9 cellular contexts compared by ENCODE assay signal in genomic region chr10:80492875-80493413, GRCh38. TPM values are rescaled to one million over a fixed set of nuclear protein-coding genes. Genes with fewer than 3 reads are reported as not detected.
DNase-seq lines count a peak whose midpoint lies in the region; ATAC-seq and TF ChIP-seq lines count a peak whose summit lies in the region.
"Had no signal": no experiment of that assay in that cellular context is flagged by ENCODE, and none has a peak within 500 bp of the region (broad histone marks: within the 10 kb centered on the region; RNA-seq: fewer than 3 reads in every experiment).

No MANE protein-coding gene starts in this region.

- no peak overlapping the region for H2AFZ ChIP-seq in smooth muscle cell (ENCODE audit: low read depth)

- peaks cover 25% of the 10 kb centered on the region for H4K20me1 ChIP-seq in smooth muscle cell (ENCODE audit: low read depth)

- ATAC-seq in activated CD4-positive, alpha-beta T cell treated with anti-CD3 and anti-CD28 coated beads for 36 hours = no peak
- ATAC-seq in HG02763 (IDR thresholded peaks at IDR 0.05; ENCODE audit: unreplicated experiment) (peak; percentile 34), psoas muscle (no peak)
- ATAC-seq in activated CD8-positive, alpha-beta T cell treated with anti-CD3 and anti-CD28 coated beads for 36 hours = no peak

- no peak for DNase-seq in activated CD4-positive, alpha-beta T cell treated with anti-CD3 and anti-CD28 coated beads for 36 hours
- DNase-seq in activated CD4-positive, alpha-beta T cell treated with anti-CD3 and anti-CD28 coated beads for 48 hours = no peak
- no peak for DNase-seq in activated CD8-positive, alpha-beta T cell treated with anti-CD3 and anti-CD28 coated beads for 36 hours
- DNase-seq in smooth muscle cell (lab: John Stamatoyannopoulos, UW; ENCODE audit: unreplicated experiment) (no peak), AG08396 (ENCODE audit: low spot score) (no peak), Kasumi-1 (lab: John Stamatoyannopoulos, UW) (no peak), psoas muscle (no peak)
- DNase-seq: NCI-H1694 had no signal

- CTCF ChIA-PET in activated CD4-positive, alpha-beta T cell treated with anti-CD3 and anti-CD28 coated beads for 36 hours (lab: Charles Lee) = interaction anchor here (0.7 to 1.3 kb wide), 6 partner anchors 13 to 116 kb away, joined by 3 to 7 read pairs (median 4); no protein-coding TSS in a partner anchor
- CTCF ChIA-PET in activated CD8-positive, alpha-beta T cell treated with anti-CD3 and anti-CD28 coated beads for 36 hours (lab: Charles Lee) = interaction anchor here (1.0 to 11.4 kb wide), 4 partner anchors 8 to 32 kb away, joined by 3 to 154 read pairs (median 4); no protein-coding TSS in a partner anchor

- H3K27ac Mint-ChIP-seq in activated CD4-positive, alpha-beta T cell treated with anti-CD3 and anti-CD28 coated beads for 36 hours = peak overlapping the region; percentile 90
- H3K27ac Mint-ChIP-seq in activated CD8-positive, alpha-beta T cell treated with anti-CD3 and anti-CD28 coated beads for 36 hours = peak overlapping the region; percentile 92

- no peaks in the 10 kb centered on the region for H3K36me3 ChIP-seq in smooth muscle cell (ENCODE audit: low read depth)
- H3K36me3 ChIP-seq in psoas muscle (ENCODE audit: insufficient read depth in 1 of 2, low read depth in 1 of 2) = peaks cover 0 to 33% of the 10 kb centered on the region in 2 donors

- H3K27me3 ChIP-seq in smooth muscle cell (ENCODE audit: low read depth) (no peaks in the 10 kb centered on the region), psoas muscle (ENCODE audit: insufficient read depth in 3 of 3, low read length in 2 of 3) (no peaks in the 10 kb centered on the region)

- intact Hi-C loops in activated CD4-positive, alpha-beta T cell treated with anti-CD3 and anti-CD28 coated beads for 36 hours (cut with DNase I, micrococcal nuclease) = loop anchor here in 1 of 2 experiments (1.0 kb wide), 1 partner anchor 8 kb away; no protein-coding TSS in a partner anchor
- intact Hi-C loops in activated CD8-positive, alpha-beta T cell treated with anti-CD3 and anti-CD28 coated beads for 36 hours (cut with micrococcal nuclease) = no loop called here
- intact Hi-C loops in psoas muscle (cut with DNase I) = no loop called here

- no peaks in the 10 kb centered on the region for H3K27me3 Mint-ChIP-seq in activated CD4-positive, alpha-beta T cell treated with anti-CD3 and anti-CD28 coated beads for 36 hours
- no peaks in the 10 kb centered on the region for H3K27me3 Mint-ChIP-seq in activated CD8-positive, alpha-beta T cell treated with anti-CD3 and anti-CD28 coated beads for 36 hours

- H3K27ac ChIP-seq in smooth muscle cell (ENCODE audit: low read depth) (peak overlapping the region; percentile 70), psoas muscle (no peak overlapping the region)

- H3K4me3 Mint-ChIP-seq in activated CD4-positive, alpha-beta T cell treated with anti-CD3 and anti-CD28 coated beads for 36 hours = peak overlapping the region; percentile 11
- peak overlapping the region; percentile 46 for H3K4me3 Mint-ChIP-seq in activated CD8-positive, alpha-beta T cell treated with anti-CD3 and anti-CD28 coated beads for 36 hours

- POLR2A ChIA-PET in activated CD4-positive, alpha-beta T cell treated with anti-CD3 and anti-CD28 coated beads for 36 hours (lab: Charles Lee) = interaction anchor here (1.0 kb wide), 1 partner anchor 21 kb away, joined by 6 read pairs; no protein-coding TSS in a partner anchor
- POLR2A ChIA-PET in activated CD8-positive, alpha-beta T cell treated with anti-CD3 and anti-CD28 coated beads for 36 hours (lab: Charles Lee) = interaction anchor here (2.1 to 11.5 kb wide), 2 partner anchors 9 to 23 kb away, joined by 9 to 223 read pairs; no protein-coding TSS in a partner anchor

- WGBS in smooth muscle cell (ENCODE audit: low lambda C conversion rate) = 75% methylated on average over 4 of the region's 4 CpGs
- 84 to 88% (median 85%) methylated on average over 4 of the region's 4 CpGs for WGBS in psoas muscle, 3 donors

- peaks cover 9% of the 10 kb centered on the region for H3K9me3 Mint-ChIP-seq in activated CD4-positive, alpha-beta T cell treated with anti-CD3 and anti-CD28 coated beads for 36 hours (ENCODE audit: low read depth)
- H3K9me3 Mint-ChIP-seq in activated CD8-positive, alpha-beta T cell treated with anti-CD3 and anti-CD28 coated beads for 36 hours = peaks cover 9% of the 10 kb centered on the region

- H3K9ac ChIP-seq in smooth muscle cell (ENCODE audit: low read depth) = no peak overlapping the region

- peaks cover 16% of the 10 kb centered on the region for H3F3A ChIP-seq in smooth muscle cell (ENCODE audit: low read depth)

- H3K9me3 ChIP-seq in smooth muscle cell (replicated peaks; ENCODE audit: low read depth) (no peaks in the 10 kb centered on the region), psoas muscle (no peaks in the 10 kb centered on the region)

- peaks cover 83% of the 10 kb centered on the region for H3K79me2 ChIP-seq in smooth muscle cell (ENCODE audit: low read depth)

- TF ChIP-seq CTCF in activated CD8-positive, alpha-beta T cell treated with anti-CD3 and anti-CD28 coated beads for 36 hours (IDR thresholded peaks at IDR 0.05) = no peak
- TF ChIP-seq CTCF in smooth muscle cell (IDR thresholded peaks at IDR 0.05; ENCODE audit: borderline replicate concordance, insufficient read depth, poor library complexity, severe bottlenecking) = no peak
- TF ChIP-seq CTCF in psoas muscle (IDR thresholded peaks at IDR 0.05) = no peak

- peak overlapping the region; percentile 43 for H3K4me2 ChIP-seq in smooth muscle cell

- H3K36me3 Mint-ChIP-seq in activated CD4-positive, alpha-beta T cell treated with anti-CD3 and anti-CD28 coated beads for 36 hours (ENCODE audit: low read depth) = peaks cover 69% of the 10 kb centered on the region
- H3K36me3 Mint-ChIP-seq in activated CD8-positive, alpha-beta T cell treated with anti-CD3 and anti-CD28 coated beads for 36 hours (ENCODE audit: low read depth) = peaks cover 87% of the 10 kb centered on the region

- peaks cover 100% of the 10 kb centered on the region for H3K4me1 Mint-ChIP-seq in activated CD4-positive, alpha-beta T cell treated with anti-CD3 and anti-CD28 coated beads for 36 hours
- H3K4me1 Mint-ChIP-seq in activated CD8-positive, alpha-beta T cell treated with anti-CD3 and anti-CD28 coated beads for 36 hours (ENCODE audit: low read depth) = peaks cover 96% of the 10 kb centered on the region

- H3K4me1 ChIP-seq in smooth muscle cell (ENCODE audit: low read depth) = peaks cover 18% of the 10 kb centered on the region
- H3K4me1 ChIP-seq in psoas muscle = peaks cover 21% of the 10 kb centered on the region

- H3K4me3 ChIP-seq in smooth muscle cell (no peak overlapping the region), psoas muscle (no peak overlapping the region)

RNA-seq across cellular contexts. Expression of gene TSPAN14, which starts 38.8 kb away (rescaled TPM):
- 10 to 100 TPM; 37.6 to 43.8 TPM for total RNA-seq in activated CD4-positive, alpha-beta T cell treated with anti-CD3 and anti-CD28 coated beads for 36 hours
- total RNA-seq in activated CD8-positive, alpha-beta T cell treated with anti-CD3 and anti-CD28 coated beads for 36 hours = 10 to 100 TPM; 43.9 to 45.5 TPM
- total RNA-seq in smooth muscle cell = 39.8 and 42.7 TPM in 2 replicates
- polyA plus RNA-seq in smooth muscle cell = 46.3 and 82.5 TPM in 2 replicates
- 10 to 100 TPM; 23.9 to 33.3 (median 25.7) TPM for total RNA-seq in psoas muscle
- 10 to 100 TPM; 19.4 to 20.0 (median 19.6) TPM for polyA plus RNA-seq in psoas muscle

RNA-seq across cellular contexts. Expression of gene SH2D4B, which starts 44.8 kb away (rescaled TPM):
- total RNA-seq in activated CD4-positive, alpha-beta T cell treated with anti-CD3 and anti-CD28 coated beads for 36 hours = under 1 TPM in 1 of 2 experiments, not detected in 1; 0.11 TPM
- under 1 TPM; 0.11 to 0.20 TPM for total RNA-seq in activated CD8-positive, alpha-beta T cell treated with anti-CD3 and anti-CD28 coated beads for 36 hours
- total RNA-seq in smooth muscle cell = 0.13 and 0.40 TPM in 2 replicates
- polyA plus RNA-seq in smooth muscle cell = not detected in 2 replicates
- not detected for total RNA-seq in psoas muscle
- under 1 TPM in 1 of 3 donors, not detected in 2; 0.01 TPM for polyA plus RNA-seq in psoas muscle
